Comparison of ENCODE assay signal across 27 cellular contexts in the genomic region with DNA sequence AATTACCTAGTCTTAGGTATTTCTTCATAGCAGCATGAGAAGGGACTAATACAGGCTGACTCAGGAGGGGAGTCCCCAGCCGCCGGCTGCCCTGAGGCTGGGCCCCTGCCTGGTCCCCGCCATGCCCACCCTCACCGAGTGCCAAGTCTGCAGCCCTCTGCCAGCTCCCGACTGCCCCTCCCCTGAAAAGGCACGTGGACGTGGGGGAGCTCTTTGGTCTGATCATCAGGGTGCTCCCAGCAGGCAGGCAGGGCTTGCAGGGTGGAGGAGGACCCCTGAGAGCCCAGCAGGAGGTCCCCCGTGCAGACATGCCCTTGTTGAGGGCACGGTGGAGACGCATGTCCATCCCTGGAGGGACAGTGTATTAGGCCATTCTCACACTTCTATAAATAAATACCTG.
"Had no signal": no experiment of that assay in that cellular context is flagged by ENCODE, and none has a peak within 500 bp of the region (broad histone marks: within the 10 kb centered on the region; RNA-seq: fewer than 3 reads in every experiment).

No MANE protein-coding gene starts in this region.

- H3K27me3 ChIP-seq: MG63 had no signal

- ATAC-seq: activated naive CD8-positive, alpha-beta T cell treated with anti-CD3 and anti-CD28 coated beads, Interleukin-2, amount 50 U/mL, for 24 hours; activated T-cell treated with anti-CD3 and anti-CD28 coated beads, Interleukin-2, amount 50 U/mL, for 4 hours; Panc1 had no signal

- H3K4me3 ChIP-seq: MG63 had no signal

- H3K9me3 ChIP-seq: MG63 had no signal

- H3K27ac ChIP-seq: VCaP had no signal

- DNase-seq: activated B cell treated with CpG ODN at 0.5 μM for 24 hours; activated CD4-positive, alpha-beta memory T cell treated with anti-CD3 and anti-CD28 coated beads for 36 hours; activated CD4-positive, alpha-beta T cell treated with anti-CD3 and anti-CD28 coated beads for 4 hours; activated CD4-positive, alpha-beta T cell treated with anti-CD3 and anti-CD28 coated beads, Interleukin-2, amount 50 U/mL, for 1 hour; activated CD4-positive, CD25-positive, alpha-beta regulatory T cell treated with anti-CD3 and anti-CD28 coated beads, Interleukin-2, amount 50 U/mL, for 72 hours; activated CD8-positive, alpha-beta memory T cell treated with anti-CD3 and anti-CD28 coated beads, Interleukin-2, amount 50 U/mL, for 4 hours; activated naive CD4-positive, alpha-beta T cell treated with anti-CD3 and anti-CD28 coated beads, Interleukin-2, amount 10 ng/mL, durations not matched to agents 7 days and 5 days; activated naive CD8-positive, alpha-beta T cell treated with anti-CD3 and anti-CD28 coated beads, Interleukin-2, amount 50 U/mL, for 24 hours; activated T-cell treated with anti-CD3 and anti-CD28 coated beads for 4 hours; activated T-cell treated with anti-CD3 and anti-CD28 coated beads, Interleukin-2, amount 50 U/mL, for 4 hours; anterior cingulate cortex; Kasumi-1; KG1; MG63; NCI-H1048; NCI-H1105 treated with DMSO at 0.1 percent for 48 hours; NCI-H1436; NCI-H1694; NCI-H1930; NCI-H345; NCI-H524 treated with DMSO at 0.1 percent for 48 hours; SW 1271; T-helper 1 cell; T-helper 2 cell; T-helper 9 cell had no signal

- H3K36me3 ChIP-seq: MG63 had no signal
